12 cellular contexts compared by ENCODE assay signal in the genomic region with DNA sequence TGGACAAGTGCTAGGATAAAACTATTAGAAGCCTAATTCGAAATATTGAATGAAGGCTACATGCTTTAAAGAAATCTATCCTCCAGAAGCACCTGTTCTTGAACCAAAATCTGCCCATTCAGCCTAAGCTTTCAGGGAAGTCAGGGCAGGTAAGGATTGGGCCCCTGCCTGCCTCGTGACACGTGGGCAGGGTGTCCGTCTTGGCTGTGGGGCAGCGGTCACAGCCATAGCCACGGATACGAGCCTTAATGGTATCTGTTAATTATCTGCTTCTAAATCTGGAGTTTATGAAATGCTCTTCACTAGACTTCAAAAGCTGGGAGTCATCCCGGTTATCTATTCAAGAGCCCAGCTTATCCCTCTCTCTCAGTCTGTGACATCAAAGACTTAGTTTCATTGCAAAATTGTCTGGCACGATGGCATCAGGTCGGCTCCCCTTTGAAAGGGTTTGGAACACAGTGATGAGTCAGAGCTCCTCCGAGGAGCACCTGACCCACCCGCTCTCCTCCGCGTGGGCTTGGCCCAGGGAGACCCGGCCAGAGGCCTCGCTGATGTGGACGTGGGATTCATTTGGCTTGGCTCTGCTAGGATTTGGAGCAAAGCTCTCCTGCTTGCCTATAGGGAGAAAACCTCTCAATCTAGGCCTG.
"Had no signal": no experiment of that assay in that cellular context is flagged by ENCODE, and none has a peak within 500 bp of the region (broad histone marks: within the 10 kb centered on the region; RNA-seq: fewer than 3 reads in every experiment).

No MANE protein-coding gene starts in this region.

- ATAC-seq: activated T-cell treated with anti-CD3 and anti-CD28 coated beads, Interleukin-2, amount 50 U/mL, for 4 hours; left lobe of liver; stimulated activated memory B cell treated with anti-CD40 and anti-IgM and Interleukin-4, amounts not matched to agents 10 μg/mL and 1 μg/mL and 100 μg/mL, for 72 hours; T-helper 17 cell had no signal

- H3K27ac ChIP-seq: dorsolateral prefrontal cortex, parathyroid adenoma, tibial artery had no signal

- H3K36me3 ChIP-seq: tibial artery had no signal

- H2AFZ ChIP-seq: parathyroid adenoma had no signal

- H3K4me1 ChIP-seq: parathyroid adenoma had no signal

- H3K9ac ChIP-seq: parathyroid adenoma had no signal

- H3K9me3 ChIP-seq: tibial artery had no signal

- H3K79me2 ChIP-seq: parathyroid adenoma had no signal

- H3K4me3 ChIP-seq: dorsolateral prefrontal cortex, tibial artery had no signal

- DNase-seq: activated gamma-delta T cell; activated T-cell treated with anti-CD3 and anti-CD28 coated beads, Interleukin-2, amount 50 U/mL, for 4 hours; anterior cingulate cortex; dorsolateral prefrontal cortex; foreskin fibroblast; small intestine; stimulated activated CD4-positive, alpha-beta T cell treated with anti-CD3 and anti-CD28 coated beads, Interleukin-1b, Interleukin-23, amount 100 ng/mL, for 48 hours; T-helper 17 cell; tibial artery had no signal

- H3K27me3 ChIP-seq: dorsolateral prefrontal cortex, tibial artery had no signal
